18 cellular contexts compared by ENCODE assay signal in the genomic region with DNA sequence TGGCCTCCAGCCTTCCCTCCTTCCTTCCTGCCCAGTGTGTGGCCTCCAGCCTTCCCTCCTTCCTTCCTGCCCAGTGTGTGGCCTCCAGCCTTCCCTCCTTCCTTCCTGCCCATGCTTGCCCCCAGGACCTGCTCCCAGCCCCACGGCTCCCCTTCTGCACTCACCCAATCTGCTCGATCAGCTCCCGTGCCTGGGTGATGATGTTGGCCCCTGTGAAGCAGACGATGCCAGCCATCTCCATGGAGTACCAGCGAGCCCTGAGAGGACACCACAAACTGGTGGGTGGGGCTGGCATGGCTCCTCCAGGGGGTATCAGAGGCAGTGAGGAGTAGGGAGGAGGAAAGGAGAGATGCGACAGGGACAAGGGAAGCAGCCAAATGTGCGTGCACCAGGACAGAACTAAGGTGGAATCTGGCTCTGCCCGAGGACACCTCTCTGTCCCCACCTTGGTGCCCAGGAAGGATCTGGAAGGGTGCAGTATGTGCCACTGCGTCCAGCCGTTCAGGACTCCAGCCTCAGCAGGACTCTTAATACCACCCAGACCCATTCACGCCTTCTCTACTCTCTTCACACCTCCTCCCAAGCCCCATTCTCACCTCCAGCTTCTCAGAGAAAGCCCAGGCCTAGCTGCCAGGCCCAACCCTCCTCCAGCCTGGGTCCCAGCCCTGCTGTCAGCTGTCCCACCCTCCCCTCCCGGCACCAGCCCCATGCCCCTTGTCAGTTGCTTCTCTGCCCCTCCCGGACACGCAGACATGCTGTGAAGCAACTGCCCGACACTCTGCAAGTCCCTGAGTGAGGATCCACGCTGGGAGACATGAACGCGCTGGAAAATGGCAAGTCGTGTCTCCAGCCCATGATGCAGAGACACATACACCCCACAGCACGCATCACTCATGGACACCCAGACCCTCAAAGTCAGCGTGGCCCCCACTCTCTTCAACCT. TPM values are rescaled to one million over a fixed set of nuclear protein-coding genes. Genes with fewer than 3 reads are reported as not detected.
DNase-seq lines count a peak whose midpoint lies in the region; ATAC-seq and TF ChIP-seq lines count a peak whose summit lies in the region.
"Had no signal": no experiment of that assay in that cellular context is flagged by ENCODE, and none has a peak within 500 bp of the region (broad histone marks: within the 10 kb centered on the region; RNA-seq: fewer than 3 reads in every experiment).

No MANE protein-coding gene starts in this region.

- H2BK15ac ChIP-seq in mesenchymal stem cell (ENCODE audit: low read depth, poor library complexity, severe bottlenecking): no peak overlapping the region

- no peak overlapping the region for H3K18ac ChIP-seq in mesenchymal stem cell (ENCODE audit: low read depth in 1 of 2, low read length in 2 of 2)

- peaks cover 17% of the 10 kb centered on the region for H3K4me1 Mint-ChIP-seq in endodermal cell
- H3K4me1 Mint-ChIP-seq in stimulated activated effector memory CD8-positive, alpha-beta T cell treated with anti-CD3 and anti-CD28 coated beads, Interleukin-12 subunit alpha, Interleukin-12 subunit beta, amount 100 ng/mL, for 72 hours: peaks cover 15% of the 10 kb centered on the region
- peaks cover 0 to 7% of the 10 kb centered on the region in 2 donors for H3K4me1 Mint-ChIP-seq in effector memory CD8-positive, alpha-beta T cell (ENCODE audit: low read depth in 2 of 2)
- H3K4me1 Mint-ChIP-seq: H9 had no signal

- H3K23ac ChIP-seq in mesenchymal stem cell (ENCODE audit: low read length in 2 of 2): no peak overlapping the region

- TF ChIP-seq CTCF in endodermal cell (conservative IDR thresholded peaks at IDR 0.05): no peak

- no peaks in the 10 kb centered on the region for H3K9me3 ChIP-seq in endodermal cell (ENCODE audit: control insufficient read depth, low read length)
- no peaks in the 10 kb centered on the region for H3K9me3 ChIP-seq in mesenchymal stem cell (ENCODE audit: control insufficient read depth, low read length)

- H3K36me3 ChIP-seq in endodermal cell (ENCODE audit: control insufficient read depth, insufficient read depth, low read length): peaks cover 93% of the 10 kb centered on the region
- H3K36me3 ChIP-seq in mesenchymal stem cell (ENCODE audit: control insufficient read depth in 1 of 2, insufficient read depth in 2 of 2, low read depth in 1 of 2, low read length in 2 of 2): peaks cover 76 to 87% of the 10 kb centered on the region in 2 experiments

- no peaks in the 10 kb centered on the region for H3K9me3 Mint-ChIP-seq in endodermal cell
- no peaks in the 10 kb centered on the region for H3K9me3 Mint-ChIP-seq in stimulated activated effector memory CD8-positive, alpha-beta T cell treated with anti-CD3 and anti-CD28 coated beads, Interleukin-12 subunit alpha, Interleukin-12 subunit beta, amount 100 ng/mL, for 72 hours
- H3K9me3 Mint-ChIP-seq in effector memory CD8-positive, alpha-beta T cell: no peaks in the 10 kb centered on the region
- H3K9me3 Mint-ChIP-seq: CD4-positive, CD25-positive, alpha-beta regulatory T cell; H9 had no signal

- H3K79me1 ChIP-seq in mesenchymal stem cell (replicated peaks; ENCODE audit: low read length, poor library complexity, severe bottlenecking): no peaks in the 10 kb centered on the region

- H3K9ac ChIP-seq in endodermal cell (ENCODE audit: extremely low read depth, low read length, poor library complexity, severe bottlenecking): no peak overlapping the region
- H3K9ac ChIP-seq in mesenchymal stem cell (ENCODE audit: low read length): no peak overlapping the region

- no peak for ATAC-seq in stimulated activated effector memory CD8-positive, alpha-beta T cell treated with anti-CD3 and anti-CD28 coated beads, Interleukin-12 subunit alpha, Interleukin-12 subunit beta, amount 100 ng/mL, for 72 hours
- ATAC-seq in GM21576 (IDR thresholded peaks at IDR 0.05; ENCODE audit: unreplicated experiment): no peak
- no peak for ATAC-seq in effector memory CD8-positive, alpha-beta T cell (replicated peaks)

- no peak overlapping the region for H2BK5ac ChIP-seq in mesenchymal stem cell (ENCODE audit: low read depth, low read length, poor library complexity, severe bottlenecking)

- no peak overlapping the region for H3K27ac Mint-ChIP-seq in endodermal cell
- H3K27ac Mint-ChIP-seq in stimulated activated effector memory CD8-positive, alpha-beta T cell treated with anti-CD3 and anti-CD28 coated beads, Interleukin-12 subunit alpha, Interleukin-12 subunit beta, amount 100 ng/mL, for 72 hours: peak overlapping the region; percentile 67
- H3K27ac Mint-ChIP-seq in effector memory CD8-positive, alpha-beta T cell: no peak overlapping the region

- no peak overlapping the region for H2AK5ac ChIP-seq in mesenchymal stem cell (ENCODE audit: low read length, severe bottlenecking)

- H4K91ac ChIP-seq in mesenchymal stem cell (ENCODE audit: low read length): no peak overlapping the region

- H3K4me2 ChIP-seq in mesenchymal stem cell (ENCODE audit: low read length, poor library complexity, severe bottlenecking): no peak overlapping the region

- no peak overlapping the region for H3K27ac ChIP-seq in endodermal cell (ENCODE audit: low read depth, low read length)
- H3K27ac ChIP-seq in mesenchymal stem cell (ENCODE audit: low read length, poor library complexity, severe bottlenecking): no peak overlapping the region

- no peak overlapping the region for H2BK120ac ChIP-seq in mesenchymal stem cell (ENCODE audit: low read depth, low read length)

- H2BK12ac ChIP-seq in mesenchymal stem cell (ENCODE audit: low read length in 2 of 2): no peak overlapping the region

- H4K8ac ChIP-seq in mesenchymal stem cell (ENCODE audit: low read length): no peak overlapping the region

- 89 to 94% methylated on average over 14 to 21 of the region's 21 CpGs for WGBS in endodermal cell (ENCODE audit: insufficient coverage in 1 of 2, insufficient read length in 1 of 2), 2 experiments
- WGBS in mesenchymal stem cell: 95% methylated on average over 21 of the region's 21 CpGs

- H3K4me3 ChIP-seq in endodermal cell (ENCODE audit: low read length): no peak overlapping the region
- H3K4me3 ChIP-seq in mesenchymal stem cell (ENCODE audit: insufficient read depth in 1 of 2, low read depth in 1 of 2, low read length in 2 of 2): no peak overlapping the region

- H2AFZ ChIP-seq in mesenchymal stem cell (ENCODE audit: low read depth, low read length): no peak overlapping the region

- peaks cover 6% of the 10 kb centered on the region for H3K4me1 ChIP-seq in endodermal cell (ENCODE audit: control insufficient read depth, insufficient read depth, low read length)
- H3K4me1 ChIP-seq in mesenchymal stem cell (ENCODE audit: control insufficient read depth, insufficient read depth, low read depth, low read length): peaks cover under 1% of the 10 kb centered on the region

- peaks cover 95% of the 10 kb centered on the region for H3K36me3 Mint-ChIP-seq in endodermal cell (ENCODE audit: low read depth)
- peaks cover 100% of the 10 kb centered on the region for H3K36me3 Mint-ChIP-seq in stimulated activated effector memory CD8-positive, alpha-beta T cell treated with anti-CD3 and anti-CD28 coated beads, Interleukin-12 subunit alpha, Interleukin-12 subunit beta, amount 100 ng/mL, for 72 hours
- H3K36me3 Mint-ChIP-seq in effector memory CD8-positive, alpha-beta T cell (ENCODE audit: insufficient read depth): peaks cover 26% of the 10 kb centered on the region

- H3K27me3 ChIP-seq in endodermal cell (ENCODE audit: control insufficient read depth, insufficient read depth, low read length, poor library complexity, severe bottlenecking) (no peaks in the 10 kb centered on the region), mesenchymal stem cell (ENCODE audit: control insufficient read depth in 1 of 2, insufficient read depth in 1 of 2, low read length in 2 of 2) (no peaks in the 10 kb centered on the region)

- H3K27me3 Mint-ChIP-seq in endodermal cell (ENCODE audit: insufficient read depth): no peaks in the 10 kb centered on the region
- no peaks in the 10 kb centered on the region for H3K27me3 Mint-ChIP-seq in effector memory CD8-positive, alpha-beta T cell
- H3K27me3 Mint-ChIP-seq: CD4-positive, CD25-positive, alpha-beta regulatory T cell had no signal

- no peak overlapping the region for H3K14ac ChIP-seq in mesenchymal stem cell (ENCODE audit: low read length in 2 of 2)

- H3K4me3 Mint-ChIP-seq in endodermal cell: no peak overlapping the region
- no peak overlapping the region for H3K4me3 Mint-ChIP-seq in stimulated activated effector memory CD8-positive, alpha-beta T cell treated with anti-CD3 and anti-CD28 coated beads, Interleukin-12 subunit alpha, Interleukin-12 subunit beta, amount 100 ng/mL, for 72 hours
- no peak overlapping the region for H3K4me3 Mint-ChIP-seq in effector memory CD8-positive, alpha-beta T cell
- H3K4me3 Mint-ChIP-seq: CD4-positive, CD25-positive, alpha-beta regulatory T cell had no signal

- peak; percentile 57 for DNase-seq in activated effector memory CD4-positive, alpha-beta T cell treated with anti-CD3 and anti-CD28 coated beads, Interleukin-2, amount 50 U/mL, for 16 hours
- DNase-seq in activated effector memory CD4-positive, alpha-beta T cell treated with Interleukin-2 at 50 U/mL for 16 hours: no peak
- DNase-seq in Kasumi-1 (lab: John Stamatoyannopoulos, UW): peak; percentile 61 to 77
- DNase-seq in endodermal cell: peak; percentile 89
- no peak for DNase-seq in stimulated activated effector memory CD8-positive, alpha-beta T cell treated with anti-CD3 and anti-CD28 coated beads, Interleukin-12 subunit alpha, Interleukin-12 subunit beta, amount 100 ng/mL, for 72 hours (ENCODE audit: low spot score in 2 of 2)
- no peak for DNase-seq in mesenchymal stem cell
- DNase-seq in effector memory CD8-positive, alpha-beta T cell: no peak
- DNase-seq: CD4-positive, CD25-positive, alpha-beta regulatory T cell; H9; NCI-H1105 treated with DMSO at 0.1 percent for 48 hours; NCI-H187; NCI-H446; NK-92 treated with Interleukin-12 subunit alpha and Interleukin-12 subunit beta, amount 100 ng/mL, for 24 hours had no signal

- no peak overlapping the region for H3K4ac ChIP-seq in mesenchymal stem cell (ENCODE audit: low read depth in 1 of 2, low read length in 2 of 2)

RNA-seq across cellular contexts. Expression of a gene that starts 22.7 kb away (rescaled TPM):
- 100 to 1,000 TPM; 165 to 212 TPM for total RNA-seq in endodermal cell
- polyA plus RNA-seq in endodermal cell (2013, experiment 1 of 2): 85.3 TPM
- polyA plus RNA-seq in endodermal cell (2013, experiment 2 of 2): 81.7 TPM
- polyA plus RNA-seq in mesenchymal stem cell (2013, experiment 1 of 2): 4.5 TPM
- 3.9 TPM for polyA plus RNA-seq in mesenchymal stem cell (2013, experiment 2 of 2)

RNA-seq across cellular contexts. Expression of a gene that starts 22.9 kb away (rescaled TPM):
- 10 to 100 TPM; 26.7 to 27.0 TPM for total RNA-seq in endodermal cell
- 19.2 TPM for polyA plus RNA-seq in endodermal cell (2013, experiment 1 of 2)
- 22.2 TPM for polyA plus RNA-seq in endodermal cell (2013, experiment 2 of 2)
- polyA plus RNA-seq in mesenchymal stem cell (2013, experiment 1 of 2): 15.3 TPM
- 15.8 TPM for polyA plus RNA-seq in mesenchymal stem cell (2013, experiment 2 of 2)

RNA-seq across cellular contexts. Expression of a gene that starts 45.9 kb away (rescaled TPM):
- 1 to 10 TPM in 1 of 2 donors, under 1 TPM in 1; 0.97 to 2.8 TPM for total RNA-seq in endodermal cell
- polyA plus RNA-seq in endodermal cell (2013, experiment 1 of 2): 0.39 TPM
- polyA plus RNA-seq in endodermal cell (2013, experiment 2 of 2): 0.12 TPM
- not detected for polyA plus RNA-seq in mesenchymal stem cell (2013, experiment 1 of 2)
- not detected for polyA plus RNA-seq in mesenchymal stem cell (2013, experiment 2 of 2)
- total RNA-seq: A673; CD4-positive, CD25-positive, alpha-beta regulatory T cell; LHCN-M2; OCI-LY7; RPMI7951 had no signal
- polyA plus RNA-seq: CD4-positive, CD25-positive, alpha-beta regulatory T cell had no signal

RNA-seq across cellular contexts. Expression of a gene that starts 46.2 kb away (rescaled TPM):
- 10 to 100 TPM; 60.2 to 64.3 TPM for total RNA-seq in endodermal cell
- polyA plus RNA-seq in endodermal cell (2013, experiment 1 of 2): 34.9 TPM
- polyA plus RNA-seq in endodermal cell (2013, experiment 2 of 2): 37.3 TPM
- 13.1 TPM for polyA plus RNA-seq in mesenchymal stem cell (2013, experiment 1 of 2)
- 13.1 TPM for polyA plus RNA-seq in mesenchymal stem cell (2013, experiment 2 of 2)

RNA-seq across cellular contexts. Expression of a gene that starts 54.1 kb away (rescaled TPM):
- total RNA-seq in endodermal cell: not detected
- 0.36 TPM for polyA plus RNA-seq in endodermal cell (2013, experiment 1 of 2)
- 0.50 TPM for polyA plus RNA-seq in endodermal cell (2013, experiment 2 of 2)
- not detected for polyA plus RNA-seq in mesenchymal stem cell (2013, experiment 1 of 2)
- not detected for polyA plus RNA-seq in mesenchymal stem cell (2013, experiment 2 of 2)
- total RNA-seq: A673; CD4-positive, CD25-positive, alpha-beta regulatory T cell; H9; LHCN-M2; OCI-LY7; RPMI7951 had no signal
- polyA plus RNA-seq: CD4-positive, CD25-positive, alpha-beta regulatory T cell had no signal

Comparison
In these comparisons a context has a peak if more than half of its experiments do, and no peak if none do; other contexts are left out.
1. DNase-seq: peak in activated effector memory CD4-positive, alpha-beta T cell treated with anti-CD3 and anti-CD28 coated beads, Interleukin-2, amount 50 U/mL, for 16 hours (single experiment), Kasumi-1 (2 of 2) and endodermal cell (single experiment); none in activated effector memory CD4-positive, alpha-beta T cell treated with Interleukin-2 at 50 U/mL for 16 hours (single experiment), stimulated activated effector memory CD8-positive, alpha-beta T cell treated with anti-CD3 and anti-CD28 coated beads, Interleukin-12 subunit alpha, Interleukin-12 subunit beta, amount 100 ng/mL, for 72 hours (0 of 2), mesenchymal stem cell (single experiment) and effector memory CD8-positive, alpha-beta T cell (0 of 3).